In genomic region chr2:124187948-124188347, GRCh38 we compare ENCODE assay signal across 1 cellular context.
TF ChIP-seq lines count a peak whose summit lies in the region.

No MANE protein-coding gene starts in this region.

TF ChIP-seq in GM23338, 12 proteins besides CTCF, POLR2A, EP300 and RAD21 (continued from another document):
- TF ChIP-seq, protein P1, sequence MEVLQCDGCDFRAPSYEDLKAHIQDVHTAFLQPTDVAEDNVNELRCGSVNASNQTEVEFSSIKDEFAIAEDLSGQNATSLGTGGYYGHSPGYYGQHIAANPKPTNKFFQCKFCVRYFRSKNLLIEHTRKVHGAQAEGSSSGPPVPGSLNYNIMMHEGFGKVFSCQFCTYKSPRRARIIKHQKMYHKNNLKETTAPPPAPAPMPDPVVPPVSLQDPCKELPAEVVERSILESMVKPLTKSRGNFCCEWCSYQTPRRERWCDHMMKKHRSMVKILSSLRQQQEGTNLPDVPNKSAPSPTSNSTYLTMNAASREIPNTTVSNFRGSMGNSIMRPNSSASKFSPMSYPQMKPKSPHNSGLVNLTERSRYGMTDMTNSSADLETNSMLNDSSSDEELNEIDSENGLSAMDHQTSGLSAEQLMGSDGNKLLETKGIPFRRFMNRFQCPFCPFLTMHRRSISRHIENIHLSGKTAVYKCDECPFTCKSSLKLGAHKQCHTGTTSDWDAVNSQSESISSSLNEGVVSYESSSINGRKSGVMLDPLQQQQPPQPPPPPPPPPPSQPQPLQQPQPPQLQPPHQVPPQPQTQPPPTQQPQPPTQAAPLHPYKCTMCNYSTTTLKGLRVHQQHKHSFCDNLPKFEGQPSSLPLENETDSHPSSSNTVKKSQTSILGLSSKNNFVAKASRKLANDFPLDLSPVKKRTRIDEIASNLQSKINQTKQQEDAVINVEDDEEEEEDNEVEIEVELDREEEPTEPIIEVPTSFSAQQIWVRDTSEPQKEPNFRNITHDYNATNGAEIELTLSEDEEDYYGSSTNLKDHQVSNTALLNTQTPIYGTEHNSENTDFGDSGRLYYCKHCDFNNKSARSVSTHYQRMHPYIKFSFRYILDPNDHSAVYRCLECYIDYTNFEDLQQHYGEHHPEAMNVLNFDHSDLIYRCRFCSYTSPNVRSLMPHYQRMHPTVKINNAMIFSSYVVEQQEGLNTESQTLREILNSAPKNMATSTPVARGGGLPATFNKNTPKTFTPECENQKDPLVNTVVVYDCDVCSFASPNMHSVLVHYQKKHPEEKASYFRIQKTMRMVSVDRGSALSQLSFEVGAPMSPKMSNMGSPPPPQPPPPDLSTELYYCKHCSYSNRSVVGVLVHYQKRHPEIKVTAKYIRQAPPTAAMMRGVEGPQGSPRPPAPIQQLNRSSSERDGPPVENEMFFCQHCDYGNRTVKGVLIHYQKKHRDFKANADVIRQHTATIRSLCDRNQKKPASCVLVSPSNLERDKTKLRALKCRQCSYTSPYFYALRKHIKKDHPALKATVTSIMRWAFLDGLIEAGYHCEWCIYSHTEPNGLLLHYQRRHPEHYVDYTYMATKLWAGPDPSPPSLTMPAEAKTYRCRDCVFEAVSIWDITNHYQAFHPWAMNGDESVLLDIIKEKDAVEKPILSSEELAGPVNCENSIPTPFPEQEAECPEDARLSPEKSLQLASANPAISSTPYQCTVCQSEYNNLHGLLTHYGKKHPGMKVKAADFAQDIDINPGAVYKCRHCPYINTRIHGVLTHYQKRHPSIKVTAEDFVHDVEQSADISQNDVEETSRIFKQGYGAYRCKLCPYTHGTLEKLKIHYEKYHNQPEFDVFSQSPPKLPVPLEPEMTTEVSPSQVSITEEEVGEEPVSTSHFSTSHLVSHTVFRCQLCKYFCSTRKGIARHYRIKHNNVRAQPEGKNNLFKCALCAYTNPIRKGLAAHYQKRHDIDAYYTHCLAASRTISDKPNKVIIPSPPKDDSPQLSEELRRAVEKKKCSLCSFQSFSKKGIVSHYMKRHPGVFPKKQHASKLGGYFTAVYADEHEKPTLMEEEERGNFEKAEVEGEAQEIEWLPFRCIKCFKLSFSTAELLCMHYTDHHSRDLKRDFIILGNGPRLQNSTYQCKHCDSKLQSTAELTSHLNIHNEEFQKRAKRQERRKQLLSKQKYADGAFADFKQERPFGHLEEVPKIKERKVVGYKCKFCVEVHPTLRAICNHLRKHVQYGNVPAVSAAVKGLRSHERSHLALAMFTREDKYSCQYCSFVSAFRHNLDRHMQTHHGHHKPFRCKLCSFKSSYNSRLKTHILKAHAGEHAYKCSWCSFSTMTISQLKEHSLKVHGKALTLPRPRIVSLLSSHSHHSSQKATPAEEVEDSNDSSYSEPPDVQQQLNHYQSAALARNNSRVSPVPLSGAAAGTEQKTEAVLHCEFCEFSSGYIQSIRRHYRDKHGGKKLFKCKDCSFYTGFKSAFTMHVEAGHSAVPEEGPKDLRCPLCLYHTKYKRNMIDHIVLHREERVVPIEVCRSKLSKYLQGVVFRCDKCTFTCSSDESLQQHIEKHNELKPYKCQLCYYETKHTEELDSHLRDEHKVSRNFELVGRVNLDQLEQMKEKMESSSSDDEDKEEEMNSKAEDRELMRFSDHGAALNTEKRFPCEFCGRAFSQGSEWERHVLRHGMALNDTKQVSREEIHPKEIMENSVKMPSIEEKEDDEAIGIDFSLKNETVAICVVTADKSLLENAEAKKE (CRISPR knock-in tag; IDR thresholded peaks at IDR 0.05) = peak; percentile 94
- TF ChIP-seq, protein P2, sequence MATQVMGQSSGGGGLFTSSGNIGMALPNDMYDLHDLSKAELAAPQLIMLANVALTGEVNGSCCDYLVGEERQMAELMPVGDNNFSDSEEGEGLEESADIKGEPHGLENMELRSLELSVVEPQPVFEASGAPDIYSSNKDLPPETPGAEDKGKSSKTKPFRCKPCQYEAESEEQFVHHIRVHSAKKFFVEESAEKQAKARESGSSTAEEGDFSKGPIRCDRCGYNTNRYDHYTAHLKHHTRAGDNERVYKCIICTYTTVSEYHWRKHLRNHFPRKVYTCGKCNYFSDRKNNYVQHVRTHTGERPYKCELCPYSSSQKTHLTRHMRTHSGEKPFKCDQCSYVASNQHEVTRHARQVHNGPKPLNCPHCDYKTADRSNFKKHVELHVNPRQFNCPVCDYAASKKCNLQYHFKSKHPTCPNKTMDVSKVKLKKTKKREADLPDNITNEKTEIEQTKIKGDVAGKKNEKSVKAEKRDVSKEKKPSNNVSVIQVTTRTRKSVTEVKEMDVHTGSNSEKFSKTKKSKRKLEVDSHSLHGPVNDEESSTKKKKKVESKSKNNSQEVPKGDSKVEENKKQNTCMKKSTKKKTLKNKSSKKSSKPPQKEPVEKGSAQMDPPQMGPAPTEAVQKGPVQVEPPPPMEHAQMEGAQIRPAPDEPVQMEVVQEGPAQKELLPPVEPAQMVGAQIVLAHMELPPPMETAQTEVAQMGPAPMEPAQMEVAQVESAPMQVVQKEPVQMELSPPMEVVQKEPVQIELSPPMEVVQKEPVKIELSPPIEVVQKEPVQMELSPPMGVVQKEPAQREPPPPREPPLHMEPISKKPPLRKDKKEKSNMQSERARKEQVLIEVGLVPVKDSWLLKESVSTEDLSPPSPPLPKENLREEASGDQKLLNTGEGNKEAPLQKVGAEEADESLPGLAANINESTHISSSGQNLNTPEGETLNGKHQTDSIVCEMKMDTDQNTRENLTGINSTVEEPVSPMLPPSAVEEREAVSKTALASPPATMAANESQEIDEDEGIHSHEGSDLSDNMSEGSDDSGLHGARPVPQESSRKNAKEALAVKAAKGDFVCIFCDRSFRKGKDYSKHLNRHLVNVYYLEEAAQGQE (IDR thresholded peaks at IDR 0.05; ENCODE audit: unreplicated experiment) = no peak
TF ChIP-seq in GM23338: peak in this region for 1.
